ENCODE assay signal across 8 cellular contexts in genomic region chr1:109483658-109484518, GRCh38. TPM values are rescaled to one million over a fixed set of nuclear protein-coding genes. Genes with fewer than 3 reads are reported as not detected.
DNase-seq lines count a peak whose midpoint lies in the region; ATAC-seq, FAIRE-seq and TF ChIP-seq lines count a peak whose summit lies in the region.

ATXN7L2 (plus strand) TSS chr1:109483905; CDS start chr1:109483954, 49 bp downstream.

- peak within 1 kb of the TSS; percentile 79 to 86 for H3K4me3 ChIP-seq in kidney (ENCODE audit: low read length in 2 of 2)

- H3K36me3 ChIP-seq in kidney (ENCODE audit: control insufficient read depth in 1 of 2, insufficient read depth in 2 of 2, low read length in 2 of 2): peaks cover 4 to 5% of the 10 kb centered on the region in 2 donors

- DNase-seq in AG09319 (ENCODE audit: extremely low read depth, low read depth): peak; percentile 79
- DNase-seq in NCI-H345 treated with DMSO at 0.1 percent for 48 hours (lab: John Stamatoyannopoulos, UW; ENCODE audit: unreplicated experiment): peak; percentile 75
- peak; percentile 91 for DNase-seq in central memory CD4-positive, alpha-beta T cell
- DNase-seq in kidney: peak; percentile 98
- DNase-seq in stimulated activated CD4-positive, alpha-beta T cell treated with anti-CD3 and anti-CD28 coated beads, Interleukin-15, amount 100 ng/mL, for 1 hour (ENCODE audit: low read depth in 1 of 2, low spot score in 1 of 2): peak; percentile 89

- H3K4me1 ChIP-seq in kidney (ENCODE audit: control insufficient read depth in 1 of 2, insufficient read depth in 1 of 2, low read depth in 1 of 2, low read length in 2 of 2): peaks cover 12 to 14% of the 10 kb centered on the region in 2 donors

- peak within 1 kb of the TSS; percentile 85 to 93 for H3K27ac ChIP-seq in kidney (ENCODE audit: low read depth in 2 of 2, low read length in 2 of 2)

- peak within 1 kb of the TSS; percentile 33 to 53 for H3K9ac ChIP-seq in kidney (ENCODE audit: low read length in 2 of 2)

- ATAC-seq in GM19035 (IDR thresholded peaks at IDR 0.05; ENCODE audit: unreplicated experiment): peak; percentile 84
- peak; percentile 82 for ATAC-seq in HG03280 (IDR thresholded peaks at IDR 0.05; ENCODE audit: unreplicated experiment)
- ATAC-seq in activated CD4-positive, CD25-positive, alpha-beta regulatory T cell treated with anti-CD3 and anti-CD28 coated beads, Interleukin-2, amount 50 U/mL, for 24 hours: peak; percentile 74 to 77

- no peaks in the 10 kb centered on the region for H3K9me3 ChIP-seq in kidney (ENCODE audit: control insufficient read depth in 1 of 2, low read length in 2 of 2)

- TF ChIP-seq CTCF in AG09319 (IDR thresholded peaks at IDR 0.05; ENCODE audit: low read depth, low read length) (no peak), kidney (IDR thresholded peaks at IDR 0.05; ENCODE audit: borderline replicate concordance, extremely low read depth, insufficient read depth) (no peak)

- FAIRE-seq in kidney (lab: Jason Lieb, UNC): no peak

- intact Hi-C loops in kidney (cut with DNase I): no loop called here

RNA-seq across cellular contexts. Expression of gene ATXN7L2, which starts in this region (rescaled TPM):
- total RNA-seq in kidney: 7.3 TPM
- 5.7 TPM for polyA plus RNA-seq in kidney (ENCODE audit: insufficient read depth, low read depth, low replicate concordance)

Comparison
In these comparisons a context has a peak if more than half of its experiments do, and no peak if none do; other contexts are left out.
1. Peak in every context shown above with its lines: DNase-seq, ATAC-seq, H3K4me3 ChIP-seq and H3K27ac ChIP-seq.